In genomic region chr12:116863275-116863767, GRCh38 we compare ENCODE assay signal across 10 cellular contexts. TPM values are rescaled to one million over a fixed set of nuclear protein-coding genes. Genes with fewer than 3 reads are reported as not detected.
DNase-seq lines count a peak whose midpoint lies in the region; ATAC-seq and TF ChIP-seq lines count a peak whose summit lies in the region.
"Had no signal": no experiment of that assay in that cellular context is flagged by ENCODE, and none has a peak within 500 bp of the region (broad histone marks: within the 10 kb centered on the region; RNA-seq: fewer than 3 reads in every experiment).

No MANE protein-coding gene starts in this region.

- H3K4me1 Mint-ChIP-seq in brain, result peaks cover 44% of the 10 kb centered on the region
- H3K4me1 Mint-ChIP-seq in natural killer cell treated with Interleukin-12 subunit alpha and Interleukin-12 subunit beta and Interleukin-15 and Interleukin-18, amount 100 ng/mL, for 72 hours (ENCODE audit: low read depth in 2 of 2), result no peaks in the 10 kb centered on the region

- H3K4me1 ChIP-seq in DND-41 (ENCODE audit: insufficient read depth, low read length), result peaks cover 16% of the 10 kb centered on the region
- H3K4me1 ChIP-seq: prostate gland had no signal

- H3K27ac Mint-ChIP-seq in brain, result peak overlapping the region in 1 of 5 experiments; percentile 72
- no peak overlapping the region for H3K27ac Mint-ChIP-seq in natural killer cell treated with Interleukin-12 subunit alpha and Interleukin-12 subunit beta and Interleukin-15 and Interleukin-18, amount 100 ng/mL, for 72 hours
- H3K27ac Mint-ChIP-seq: dendritic cell treated with granulocyte-macrophage colony-stimulating factor and Interleukin-4, amounts not matched to agents 40 ng/mL and 50 ng/mL, for 4 days had no signal

- no peaks in the 10 kb centered on the region for H3K36me3 ChIP-seq in DND-41 (ENCODE audit: insufficient read depth, low read length)
- H3K36me3 ChIP-seq: prostate gland had no signal

- no peak overlapping the region for H3K4me3 Mint-ChIP-seq in brain
- H3K4me3 Mint-ChIP-seq in natural killer cell treated with Interleukin-12 subunit alpha and Interleukin-12 subunit beta and Interleukin-15 and Interleukin-18, amount 100 ng/mL, for 72 hours, result no peak overlapping the region
- H3K4me3 Mint-ChIP-seq: dendritic cell treated with granulocyte-macrophage colony-stimulating factor and Interleukin-4, amounts not matched to agents 40 ng/mL and 50 ng/mL, for 4 days had no signal

- DNase-seq in DND-41 (peak; percentile 20), HFF-Myc (ENCODE audit: extremely low read depth, low read depth) (peak; percentile 35), hippocampal formation (lab: John Stamatoyannopoulos, UW) (no peak)
- DNase-seq in natural killer cell treated with Interleukin-12 subunit alpha and Interleukin-12 subunit beta and Interleukin-15 and Interleukin-18, amount 100 ng/mL, for 72 hours (ENCODE audit: low spot score), result no peak
- DNase-seq in activated CD8-positive, alpha-beta memory T cell treated with anti-CD3 and anti-CD28 coated beads, Interleukin-2, amount 50 U/mL, for 4 hours, result no peak

- no peaks in the 10 kb centered on the region for H3K79me2 ChIP-seq in DND-41 (ENCODE audit: insufficient read depth, low read length)

- no peak overlapping the region for H3K9ac ChIP-seq in DND-41 (ENCODE audit: low read depth, low read length)

- H3K4me3 ChIP-seq in DND-41 (ENCODE audit: low read depth in 1 of 2, low read length in 2 of 2) (no peak overlapping the region), HFF-Myc (replicated peaks; ENCODE audit: low read depth, low read length) (no peak overlapping the region)
- H3K4me3 ChIP-seq: prostate gland had no signal

- no peaks in the 10 kb centered on the region for H3K9me3 ChIP-seq in DND-41 (ENCODE audit: insufficient read depth, low read length, severe bottlenecking)
- H3K9me3 ChIP-seq: prostate gland had no signal

- ATAC-seq in DND-41 (ENCODE audit: insufficient read depth, low read depth), result no peak
- ATAC-seq in natural killer cell treated with Interleukin-12 subunit alpha and Interleukin-12 subunit beta and Interleukin-15 and Interleukin-18, amount 100 ng/mL, for 72 hours, result peak; percentile 47 to 57
- ATAC-seq in HG02852 (IDR thresholded peaks at IDR 0.05; ENCODE audit: unreplicated experiment), result no peak
- ATAC-seq: Right ventricle myocardium inferior had no signal

- no peak overlapping the region for H3K27ac ChIP-seq in DND-41 (ENCODE audit: low read length)
- H3K27ac ChIP-seq: prostate gland had no signal

- H3K27me3 ChIP-seq in DND-41 (ENCODE audit: insufficient read depth, low read length, poor library complexity), result no peaks in the 10 kb centered on the region

- no peak overlapping the region for H2AFZ ChIP-seq in DND-41 (ENCODE audit: low read depth, low read length)

- H4K20me1 ChIP-seq in DND-41 (ENCODE audit: insufficient read depth, low read length), result no peaks in the 10 kb centered on the region

- no peaks in the 10 kb centered on the region for H3K36me3 Mint-ChIP-seq in brain
- no peaks in the 10 kb centered on the region for H3K36me3 Mint-ChIP-seq in natural killer cell treated with Interleukin-12 subunit alpha and Interleukin-12 subunit beta and Interleukin-15 and Interleukin-18, amount 100 ng/mL, for 72 hours

- TF ChIP-seq CTCF in DND-41 (IDR thresholded peaks at IDR 0.05; ENCODE audit: borderline replicate concordance, extremely low read depth, low read length, poor library complexity, severe bottlenecking), result peak; percentile 71
- peak; percentile 82 for TF ChIP-seq CTCF in HFF-Myc (IDR thresholded peaks at IDR 0.05; ENCODE audit: low read depth, low read length, missing control alignments)
- peak; percentile 17 to 64 for TF ChIP-seq CTCF in brain (conservative IDR thresholded peaks at IDR 0.05)

- H3K4me2 ChIP-seq in DND-41 (ENCODE audit: insufficient read depth, low read length), result no peak overlapping the region

- no peaks in the 10 kb centered on the region for H3K9me3 Mint-ChIP-seq in brain
- H3K9me3 Mint-ChIP-seq in natural killer cell treated with Interleukin-12 subunit alpha and Interleukin-12 subunit beta and Interleukin-15 and Interleukin-18, amount 100 ng/mL, for 72 hours, result no peaks in the 10 kb centered on the region
- H3K9me3 Mint-ChIP-seq: dendritic cell treated with granulocyte-macrophage colony-stimulating factor and Interleukin-4, amounts not matched to agents 40 ng/mL and 50 ng/mL, for 4 days had no signal

- H3K27me3 Mint-ChIP-seq in brain, result no peaks in the 10 kb centered on the region
- H3K27me3 Mint-ChIP-seq in natural killer cell treated with Interleukin-12 subunit alpha and Interleukin-12 subunit beta and Interleukin-15 and Interleukin-18, amount 100 ng/mL, for 72 hours, result peaks cover 12 to 17% of the 10 kb centered on the region in 2 donors

RNA-seq across cellular contexts. Expression of gene HRK, which starts 17.9 kb away (rescaled TPM):
- polyA plus RNA-seq in brain (ENCODE audit: insufficient read depth, low read depth, low replicate concordance), result 1.9 TPM
- not detected for total RNA-seq in natural killer cell treated with Interleukin-12 subunit alpha and Interleukin-12 subunit beta and Interleukin-15 and Interleukin-18, amount 100 ng/mL, for 72 hours

RNA-seq across cellular contexts. Expression of gene FBXW8, which starts 47.4 kb away (rescaled TPM):
- polyA plus RNA-seq in brain (ENCODE audit: insufficient read depth, low read depth, low replicate concordance), result 8.8 TPM
- total RNA-seq in natural killer cell treated with Interleukin-12 subunit alpha and Interleukin-12 subunit beta and Interleukin-15 and Interleukin-18, amount 100 ng/mL, for 72 hours, result 10 to 100 TPM in 1 of 2 donors, 1 to 10 TPM in 1; 9.6 to 11.5 TPM

Comparison
In these comparisons a context has a peak if more than half of its experiments do, and no peak if none do; other contexts are left out.
1. ATAC-seq: peak in natural killer cell treated with Interleukin-12 subunit alpha and Interleukin-12 subunit beta and Interleukin-15 and Interleukin-18, amount 100 ng/mL, for 72 hours (2 of 2); none in DND-41 (single experiment) and HG02852 (single experiment).
2. DNase-seq: peak in DND-41 (single experiment) and HFF-Myc (single experiment); none in natural killer cell treated with Interleukin-12 subunit alpha and Interleukin-12 subunit beta and Interleukin-15 and Interleukin-18, amount 100 ng/mL, for 72 hours (single experiment), activated CD8-positive, alpha-beta memory T cell treated with anti-CD3 and anti-CD28 coated beads, Interleukin-2, amount 50 U/mL, for 4 hours (single experiment) and hippocampal formation (0 of 2).
3. Peak in every context shown above with its lines, with median percentiles within 50 percentile points of each other: CTCF ChIP-seq.